ENCODE assay signal across 8 cellular contexts in the genomic region with DNA sequence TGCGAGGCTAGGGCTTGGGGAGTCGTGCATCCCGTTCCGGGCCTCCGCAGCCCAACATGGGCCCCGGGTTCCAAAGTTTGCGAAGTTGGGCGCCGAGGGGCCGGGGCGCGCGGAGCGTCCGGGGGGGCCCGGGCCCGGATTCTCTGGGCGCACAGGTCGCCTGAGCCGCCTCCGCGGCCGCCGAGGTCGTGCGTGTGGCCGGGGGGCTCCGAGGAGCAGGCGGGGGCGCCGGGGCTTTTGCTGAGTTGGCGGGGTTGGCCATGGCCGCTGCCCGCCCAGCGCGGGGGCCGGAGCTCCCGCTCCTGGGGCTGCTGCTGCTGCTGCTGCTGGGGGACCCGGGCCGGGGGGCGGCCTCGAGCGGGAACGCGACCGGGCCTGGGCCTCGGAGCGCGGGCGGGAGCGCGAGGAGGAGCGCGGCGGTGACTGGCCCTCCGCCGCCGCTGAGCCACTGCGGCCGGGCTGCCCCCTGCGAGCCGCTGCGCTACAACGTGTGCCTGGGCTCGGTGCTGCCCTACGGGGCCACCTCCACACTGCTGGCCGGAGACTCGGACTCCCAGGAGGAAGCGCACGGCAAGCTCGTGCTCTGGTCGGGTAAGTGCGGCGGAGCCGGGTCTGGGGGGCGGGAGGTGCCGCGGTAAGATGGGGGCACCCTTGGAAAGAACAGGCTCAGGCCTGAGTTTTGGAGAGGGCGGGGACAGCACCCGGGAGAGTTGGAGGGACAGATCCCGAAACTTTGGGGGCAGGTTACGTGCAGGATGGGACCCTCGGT. TPM values are rescaled to one million over a fixed set of nuclear protein-coding genes. Genes with fewer than 3 reads are reported as not detected.
DNase-seq lines count a peak whose midpoint lies in the region; ATAC-seq, FAIRE-seq and TF ChIP-seq lines count a peak whose summit lies in the region.

No MANE protein-coding gene starts in this region.

- H3K36me3 Mint-ChIP-seq in naive thymus-derived CD4-positive, alpha-beta T cell: no peaks in the 10 kb centered on the region

- H3K9me1 ChIP-seq in endothelial cell of umbilical vein (replicated peaks; ENCODE audit: control insufficient read depth, extremely low read depth, insufficient read depth, low read length): no peaks in the 10 kb centered on the region

- POLR2A ChIA-PET in GM10248 (lab: Yijun Ruan, JAX): interaction anchor here (0.6 kb wide), 1 partner anchor 27 kb away, joined by 3 read pairs; no protein-coding TSS in a partner anchor
- POLR2A ChIA-PET in endothelial cell of umbilical vein (lab: Charles Lee): no interaction called here
- POLR2A ChIA-PET in naive thymus-derived CD4-positive, alpha-beta T cell (lab: Charles Lee): no interaction called here

- TF ChIP-seq CTCF in GM10248 (IDR thresholded peaks at IDR 0.05; ENCODE audit: control extremely low read depth, extremely low read depth, low read depth, missing control alignments): no peak
- TF ChIP-seq CTCF in endothelial cell of umbilical vein (IDR thresholded peaks at IDR 0.05; ENCODE audit: extremely low read depth in 1 of 2, insufficient read depth in 1 of 2, low read depth in 1 of 2, low read length in 2 of 2): no peak

- peak overlapping the region; percentile 76 for H2AFZ ChIP-seq in endothelial cell of umbilical vein (ENCODE audit: low read depth, low read length)

- H3K27ac Mint-ChIP-seq in naive thymus-derived CD4-positive, alpha-beta T cell: no peak overlapping the region

- H3K4me3 Mint-ChIP-seq in naive thymus-derived CD4-positive, alpha-beta T cell: peak overlapping the region; percentile 45 to 84 (median 76)

- no peak for TF ChIP-seq POLR2A in endothelial cell of umbilical vein (IDR thresholded peaks at IDR 0.05; ENCODE audit: low read depth, low read length)

- H3K36me3 ChIP-seq in MG63 (no peaks in the 10 kb centered on the region), endothelial cell of umbilical vein (ENCODE audit: control insufficient read depth in 2 of 2, extremely low read depth in 1 of 2, insufficient read depth in 2 of 2, low read length in 2 of 2) (no peaks in the 10 kb centered on the region)
- H3K36me3 ChIP-seq in naive thymus-derived CD4-positive, alpha-beta T cell (ENCODE audit: control insufficient read depth in 2 of 3, insufficient read depth in 3 of 3, low read length in 3 of 3): no peaks in the 10 kb centered on the region

- H4K20me1 ChIP-seq in endothelial cell of umbilical vein (replicated peaks; ENCODE audit: control insufficient read depth, extremely low read depth, insufficient read depth, low read length): no peaks in the 10 kb centered on the region

- no TSS peak for BruUV-seq in endothelial cell of umbilical vein (replicated peaks; lab: Mats Ljungman, UMichigan)

- H3K4me2 ChIP-seq in endothelial cell of umbilical vein (ENCODE audit: insufficient read depth, low read length): peak overlapping the region; percentile 75

- peaks cover 7 to 15% (median 13%) of the 10 kb centered on the region in 7 donors for H3K4me1 Mint-ChIP-seq in naive thymus-derived CD4-positive, alpha-beta T cell

- CTCF ChIA-PET in GM10248 (lab: Yijun Ruan, JAX): interaction anchor here (1.1 to 2.2 kb wide), 4 partner anchors 20 to 97 kb away, joined by 3 to 8 read pairs (median 4); no protein-coding TSS in a partner anchor
- CTCF ChIA-PET in endothelial cell of umbilical vein (lab: Charles Lee): interaction anchor here (0.6 to 3.9 kb wide), 4 partner anchors 21 to 87 kb away, joined by 3 to 32 read pairs (median 6); no protein-coding TSS in a partner anchor
- CTCF ChIA-PET in naive thymus-derived CD4-positive, alpha-beta T cell (lab: Charles Lee): interaction anchor here (0.7 kb wide), 1 partner anchor 30 kb away, joined by 3 read pairs; no protein-coding TSS in a partner anchor

- peaks cover 0 to 2% (median 0%) of the 10 kb centered on the region in 11 donors for H3K9me3 Mint-ChIP-seq in naive thymus-derived CD4-positive, alpha-beta T cell

- dilution Hi-C loops in endothelial cell of umbilical vein (cut with MboI; ENCODE audit: extremely low pct_ligation_motif_present, low sequenced_read_pairs): no loop called here

- peak; percentile 53 for DNase-seq in GM10248 (ENCODE audit: extremely low spot score)
- peak; percentile 21 for DNase-seq in MG63
- peak; percentile 31 for DNase-seq in endothelial cell of umbilical vein (ENCODE audit: low read depth, low spot score)
- peak in 1 of 9 donors; percentile 11 for DNase-seq in naive thymus-derived CD4-positive, alpha-beta T cell
- DNase-seq in stimulated activated naive CD4-positive, alpha-beta T cell treated with Interleukin-2 at 50 U/mL for 16 hours (lab: John Stamatoyannopoulos, UW): no peak
- DNase-seq in amygdala (lab: John Stamatoyannopoulos, UW): no peak

- H3K4me3 ChIP-seq in MG63: peak overlapping the region; percentile 56
- H3K4me3 ChIP-seq in endothelial cell of umbilical vein (replicated peaks in 1 of 3; ENCODE audit: insufficient read depth in 1 of 3, low read depth in 1 of 3, low read length in 3 of 3): peak overlapping the region; percentile 34 to 79 (median 42)
- peak overlapping the region; percentile 39 for H3K4me3 ChIP-seq in naive thymus-derived CD4-positive, alpha-beta T cell (ENCODE audit: low read length)

- intact Hi-C loops in endothelial cell of umbilical vein (cut with micrococcal nuclease): no loop called here
- intact Hi-C loops in naive thymus-derived CD4-positive, alpha-beta T cell (cut with micrococcal nuclease): no loop called here

- FAIRE-seq in endothelial cell of umbilical vein (lab: Jason Lieb, UNC): peak; percentile 26

- H3K27me3 ChIP-seq in MG63: no peaks in the 10 kb centered on the region
- peaks cover 5 to 11% of the 10 kb centered on the region in 2 experiments for H3K27me3 ChIP-seq in endothelial cell of umbilical vein (ENCODE audit: control insufficient read depth in 2 of 2, insufficient read depth in 2 of 2, low read length in 2 of 2)
- H3K27me3 ChIP-seq in naive thymus-derived CD4-positive, alpha-beta T cell (ENCODE audit: control insufficient read depth in 2 of 2, insufficient read depth in 2 of 2, low read length in 2 of 2): peaks cover 0 to 5% of the 10 kb centered on the region in 2 donors

- no peaks in the 10 kb centered on the region for H3K9me3 ChIP-seq in MG63
- H3K9me3 ChIP-seq in endothelial cell of umbilical vein (replicated peaks; ENCODE audit: control insufficient read depth, insufficient read depth, low read length): no peaks in the 10 kb centered on the region
- no peaks in the 10 kb centered on the region for H3K9me3 ChIP-seq in naive thymus-derived CD4-positive, alpha-beta T cell (ENCODE audit: control insufficient read depth in 2 of 3, low read length in 3 of 3)

- peaks cover 4% of the 10 kb centered on the region for H3K4me1 ChIP-seq in endothelial cell of umbilical vein (ENCODE audit: control insufficient read depth, extremely low read depth, insufficient read depth, low read length)
- H3K4me1 ChIP-seq in naive thymus-derived CD4-positive, alpha-beta T cell (ENCODE audit: control insufficient read depth in 2 of 2, insufficient read depth in 2 of 2, low read length in 2 of 2): peaks cover 0 to 4% of the 10 kb centered on the region in 2 donors

- peaks cover 41 to 67% (median 52%) of the 10 kb centered on the region in 5 donors for H3K27me3 Mint-ChIP-seq in naive thymus-derived CD4-positive, alpha-beta T cell

- H3K79me2 ChIP-seq in endothelial cell of umbilical vein (ENCODE audit: control insufficient read depth, insufficient read depth, low read length): no peaks in the 10 kb centered on the region

- H3K9ac ChIP-seq in endothelial cell of umbilical vein (replicated peaks; ENCODE audit: extremely low read depth, insufficient read depth, low read length): peak overlapping the region; percentile 47

- peak; percentile 40 for ATAC-seq in naive thymus-derived CD4-positive, alpha-beta T cell
- no peak for ATAC-seq in GM21717 (IDR thresholded peaks at IDR 0.05; ENCODE audit: unreplicated experiment)
- ATAC-seq in HG03175 (IDR thresholded peaks at IDR 0.05; ENCODE audit: unreplicated experiment): no peak

- H3K27ac ChIP-seq in endothelial cell of umbilical vein (ENCODE audit: insufficient read depth, low read depth, low read length): no peak overlapping the region
- H3K27ac ChIP-seq in naive thymus-derived CD4-positive, alpha-beta T cell (ENCODE audit: low read depth, low read length): no peak overlapping the region

RNA-seq across cellular contexts. Expression of gene SMO, which starts 0.6 kb away (rescaled TPM):
- total RNA-seq in MG63 (2014; rRNA removed; shearing (Covaris generic); ENCODE audit: low replicate concordance): 9.0 and 14.3 TPM in 2 replicates
- 13.0 and 13.2 TPM in 2 replicates for total RNA-seq in endothelial cell of umbilical vein
- polyA plus RNA-seq in endothelial cell of umbilical vein: 16.4 and 16.5 TPM in 2 replicates
- 10.2 and 12.0 TPM in 2 replicates for polyA plus RNA-seq in endothelial cell of umbilical vein (2011; cell fraction: cytosol; rRNA removed)
- polyA plus RNA-seq in endothelial cell of umbilical vein (2011; cell fraction: nucleus; rRNA removed): 27.0 and 29.9 TPM in 2 replicates
- polyA plus RNA-seq in endothelial cell of umbilical vein (2012): 7.3 and 12.4 TPM in 2 replicates
- polyA minus RNA-seq in endothelial cell of umbilical vein: 20.3 and 27.1 TPM in 2 replicates
- polyA minus RNA-seq in endothelial cell of umbilical vein (2011; cell fraction: cytosol; rRNA and poly(A)+ RNA removed): not detected
- polyA minus RNA-seq in endothelial cell of umbilical vein (2011; cell fraction: nucleus; rRNA and poly(A)+ RNA removed): 8.1 and 9.0 TPM in 2 replicates
- total RNA-seq in naive thymus-derived CD4-positive, alpha-beta T cell: under 1 TPM in 2 of 5 experiments, not detected in 3; 0.11 to 0.22 TPM
- polyA plus RNA-seq in naive thymus-derived CD4-positive, alpha-beta T cell: not detected

RNA-seq across cellular contexts. Expression of gene AHCYL2, which starts 35.8 kb away (rescaled TPM):
- total RNA-seq in MG63 (2014; rRNA removed; shearing (Covaris generic); ENCODE audit: low replicate concordance): 4.8 and 5.5 TPM in 2 replicates
- 11.0 and 13.5 TPM in 2 replicates for total RNA-seq in endothelial cell of umbilical vein
- polyA plus RNA-seq in endothelial cell of umbilical vein: 10.0 and 10.8 TPM in 2 replicates
- 7.9 and 8.7 TPM in 2 replicates for polyA plus RNA-seq in endothelial cell of umbilical vein (2011; cell fraction: cytosol; rRNA removed)
- 24.8 and 25.7 TPM in 2 replicates for polyA plus RNA-seq in endothelial cell of umbilical vein (2011; cell fraction: nucleus; rRNA removed)
- polyA plus RNA-seq in endothelial cell of umbilical vein (2012): 12.2 and 13.3 TPM in 2 replicates
- 25.6 and 27.4 TPM in 2 replicates for polyA minus RNA-seq in endothelial cell of umbilical vein
- polyA minus RNA-seq in endothelial cell of umbilical vein (2011; cell fraction: cytosol; rRNA and poly(A)+ RNA removed): 10.4 TPM
- polyA minus RNA-seq in endothelial cell of umbilical vein (2011; cell fraction: nucleus; rRNA and poly(A)+ RNA removed): 13.8 and 22.9 TPM in 2 replicates
- 10 to 100 TPM; 14.4 to 22.2 (median 20.4) TPM for total RNA-seq in naive thymus-derived CD4-positive, alpha-beta T cell
- 10 to 100 TPM in 1 of 2 donors, 1 to 10 TPM in 1; 8.6 to 13.1 TPM for polyA plus RNA-seq in naive thymus-derived CD4-positive, alpha-beta T cell

RNA-seq across cellular contexts. Expression of gene TSPAN33, which starts 44.6 kb away (rescaled TPM):
- total RNA-seq in MG63 (2014; rRNA removed; shearing (Covaris generic); ENCODE audit: low replicate concordance): 3.4 and 7.0 TPM in 2 replicates
- 0.16 TPM in 1 of 2 replicates, not detected in the other for total RNA-seq in endothelial cell of umbilical vein
- polyA plus RNA-seq in endothelial cell of umbilical vein: 0.21 and 0.32 TPM in 2 replicates
- polyA plus RNA-seq in endothelial cell of umbilical vein (2011; cell fraction: cytosol; rRNA removed): 0.31 and 0.42 TPM in 2 replicates
- polyA plus RNA-seq in endothelial cell of umbilical vein (2011; cell fraction: nucleus; rRNA removed): 0.24 TPM in 1 of 2 replicates, not detected in the other
- 0.58 and 0.80 TPM in 2 replicates for polyA plus RNA-seq in endothelial cell of umbilical vein (2012)
- polyA minus RNA-seq in endothelial cell of umbilical vein: 0.45 and 0.73 TPM in 2 replicates
- polyA minus RNA-seq in endothelial cell of umbilical vein (2011; cell fraction: cytosol; rRNA and poly(A)+ RNA removed): 2.0 TPM
- polyA minus RNA-seq in endothelial cell of umbilical vein (2011; cell fraction: nucleus; rRNA and poly(A)+ RNA removed): not detected in 2 replicates
- total RNA-seq in naive thymus-derived CD4-positive, alpha-beta T cell: 10 to 100 TPM in 1 of 5 experiments, 1 to 10 TPM in 4; 1.8 to 14.8 (median 3.6) TPM
- polyA plus RNA-seq in naive thymus-derived CD4-positive, alpha-beta T cell: 10 to 100 TPM in 1 of 2 donors, 1 to 10 TPM in 1; 3.3 to 13.0 TPM

Comparison
In these comparisons a context has a peak if more than half of its experiments do, and no peak if none do; other contexts are left out.
1. DNase-seq: peak in GM10248 (single experiment), MG63 (single experiment) and endothelial cell of umbilical vein (single experiment); none in stimulated activated naive CD4-positive, alpha-beta T cell treated with Interleukin-2 at 50 U/mL for 16 hours (single experiment) and amygdala (0 of 56).
2. Peak in every context shown above with its lines, with median percentiles within 50 percentile points of each other: H3K4me3 ChIP-seq.